In the genomic region with DNA sequence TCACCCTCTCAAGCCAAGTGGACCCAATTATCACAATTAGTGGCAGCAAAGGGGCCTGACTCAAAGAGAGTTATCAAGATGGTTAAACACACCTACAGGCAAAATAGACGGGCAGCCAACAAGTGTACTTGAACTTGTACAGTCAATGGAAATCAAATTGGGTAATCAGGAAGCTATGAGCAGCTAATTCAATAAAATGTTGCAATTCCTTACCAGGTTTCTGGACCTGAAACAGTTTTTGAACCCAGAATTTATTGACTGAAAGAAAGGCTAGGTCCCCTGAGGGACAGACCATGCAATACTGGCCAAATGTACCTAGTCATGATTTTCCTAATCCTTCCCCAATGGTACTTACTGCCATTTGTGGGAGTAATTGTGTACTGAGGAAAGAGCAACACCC, we compare ENCODE assay signal across 17 cellular contexts.
"Had no signal": no experiment of that assay in that cellular context is flagged by ENCODE, and none has a peak within 500 bp of the region (broad histone marks: within the 10 kb centered on the region; RNA-seq: fewer than 3 reads in every experiment).

No MANE protein-coding gene starts in this region.

- H3K4me1 ChIP-seq: esophagus squamous epithelium, foreskin keratinocyte, neural progenitor cell, suprapubic skin, thyroid gland, uterus had no signal

- H3K36me3 ChIP-seq: esophagus squamous epithelium, neural progenitor cell, ovary, suprapubic skin, thyroid gland, uterus had no signal

- H3K9ac ChIP-seq: neural progenitor cell had no signal

- H3K4me3 ChIP-seq: esophagus squamous epithelium, neural progenitor cell, ovary, suprapubic skin, thyroid gland, uterus had no signal

- DNase-seq: dermis blood vessel endothelial cell; esophagus squamous epithelium; foreskin keratinocyte; kidney; left cardiac atrium; nucleus accumbens; ovary; right cardiac atrium; stimulated activated CD4-positive, alpha-beta T cell treated with anti-CD3 and anti-CD28 coated beads, Interleukin-4, amount 100 ng/mL, for 1 hour; stimulated activated CD8-positive, alpha-beta memory T cell treated with anti-CD3 and anti-CD28 coated beads, Interleukin-4, amount 100 ng/mL, for 48 hours; stimulated activated naive CD8-positive, alpha-beta T cell treated with anti-CD3 and anti-CD28 coated beads, Interleukin-15, Interleukin-2, amounts not matched to agents 100 U/mL and 50 U/mL, for 24 hours; thyroid gland; uterus had no signal

- H3K27me3 ChIP-seq: esophagus squamous epithelium, foreskin keratinocyte, neural progenitor cell, ovary, suprapubic skin, thyroid gland, uterus had no signal

- H3K9me3 ChIP-seq: esophagus squamous epithelium, ovary, suprapubic skin, thyroid gland, uterus had no signal

- H3K27ac ChIP-seq: esophagus squamous epithelium, foreskin keratinocyte, neural progenitor cell, ovary, suprapubic skin, thyroid gland, uterus had no signal

- ATAC-seq: foreskin keratinocyte; left cardiac atrium; natural killer cell treated with Interleukin-12 subunit alpha and Interleukin-12 subunit beta and Interleukin-15 and Interleukin-18, amount 100 ng/mL, for 72 hours; right cardiac atrium; stimulated activated effector memory CD8-positive, alpha-beta T cell treated with anti-CD3 and anti-CD28 coated beads, Interleukin-12 subunit alpha, Interleukin-12 subunit beta, amount 100 ng/mL, for 72 hours; stimulated activated naive CD8-positive, alpha-beta T cell treated with anti-CD3 and anti-CD28 coated beads, Interleukin-15, Interleukin-2, amounts not matched to agents 100 U/mL and 50 U/mL, for 24 hours had no signal
